Comparison of ENCODE assay signal across 8 cellular contexts in the genomic region with DNA sequence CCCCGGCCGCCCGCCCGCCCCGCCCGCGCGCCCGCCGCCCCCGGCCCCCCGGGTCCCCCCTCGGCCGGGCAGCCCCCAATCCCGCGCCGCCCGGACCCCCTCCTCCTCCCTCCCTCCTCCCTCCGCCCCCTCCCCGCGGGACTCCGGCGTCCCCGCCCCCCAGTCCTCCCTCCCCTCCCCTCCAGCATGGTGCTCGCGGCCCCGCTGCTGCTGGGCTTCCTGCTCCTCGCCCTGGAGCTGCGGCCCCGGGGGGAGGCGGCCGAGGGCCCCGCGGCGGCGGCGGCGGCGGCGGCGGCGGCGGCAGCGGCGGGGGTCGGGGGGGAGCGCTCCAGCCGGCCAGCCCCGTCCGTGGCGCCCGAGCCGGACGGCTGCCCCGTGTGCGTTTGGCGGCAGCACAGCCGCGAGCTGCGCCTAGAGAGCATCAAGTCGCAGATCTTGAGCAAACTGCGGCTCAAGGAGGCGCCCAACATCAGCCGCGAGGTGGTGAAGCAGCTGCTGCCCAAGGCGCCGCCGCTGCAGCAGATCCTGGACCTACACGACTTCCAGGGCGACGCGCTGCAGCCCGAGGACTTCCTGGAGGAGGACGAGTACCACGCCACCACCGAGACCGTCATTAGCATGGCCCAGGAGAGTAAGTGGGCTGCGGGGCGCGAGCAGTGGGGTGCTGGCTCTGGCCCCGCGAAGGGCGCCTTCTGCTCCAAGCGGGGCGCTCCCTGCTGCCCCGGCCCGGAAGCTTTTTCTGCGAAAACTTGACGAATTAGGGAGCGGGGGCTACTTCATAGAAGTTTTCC. TPM values are rescaled to one million over a fixed set of nuclear protein-coding genes. Genes with fewer than 3 reads are reported as not detected.
DNase-seq lines count a peak whose midpoint lies in the region; ATAC-seq and TF ChIP-seq lines count a peak whose summit lies in the region.

No MANE protein-coding gene starts in this region.

- no peaks in the 10 kb centered on the region for H3K27me3 Mint-ChIP-seq in chondrocyte (ENCODE audit: low read depth)

- H3K4me1 ChIP-seq in left lung, result peaks cover 4 to 24% of the 10 kb centered on the region in 2 donors

- intact Hi-C loops in left lung (cut with DNase I), result loop anchor here in 1 of 2 donors (5.0 to 10.0 kb wide), 2 partner anchors 61 to 194 kb away; no protein-coding TSS in a partner anchor

- H3K36me3 Mint-ChIP-seq in chondrocyte (ENCODE audit: low read depth), result no peaks in the 10 kb centered on the region

- H3K4me3 Mint-ChIP-seq in chondrocyte (ENCODE audit: unreplicated experiment), result peak overlapping the region; percentile 89

- peak overlapping the region; percentile 76 for H3K27ac Mint-ChIP-seq in chondrocyte (ENCODE audit: unreplicated experiment)

- peaks cover 14% of the 10 kb centered on the region for H3K36me3 ChIP-seq in WERI-Rb-1
- H3K36me3 ChIP-seq in left lung, result peaks cover 0 to under 1% of the 10 kb centered on the region in 2 donors

- H3K9me3 Mint-ChIP-seq in chondrocyte (ENCODE audit: low read depth), result no peaks in the 10 kb centered on the region

- H3K4me3 ChIP-seq in WERI-Rb-1 (ENCODE audit: low read depth, low read length) (peak overlapping the region; percentile 79), left lung (peak overlapping the region; percentile 50 to 65)

- no peaks in the 10 kb centered on the region for H3K9me3 ChIP-seq in WERI-Rb-1 (ENCODE audit: severe bottlenecking)
- no peaks in the 10 kb centered on the region for H3K9me3 ChIP-seq in left lung

- peak; percentile 57 for DNase-seq in GDM1 (lab: John Stamatoyannopoulos, UW)
- DNase-seq in WERI-Rb-1, result peak; percentile 69
- no peak for DNase-seq in chondrocyte (ENCODE audit: low spot score)
- DNase-seq in left lung, result peak; percentile 70 to 88
- peak in 2 of 3 donors; percentile 29 to 47 for DNase-seq in stimulated activated CD4-positive, alpha-beta T cell treated with anti-CD3 and anti-CD28 coated beads, TNF-alpha, amount 100 ng/mL, for 1 hour (ENCODE audit: low read depth in 3 of 3, low spot score in 1 of 3)
- DNase-seq in DMS79 treated with DMSO at 0.1 percent for 48 hours (lab: John Stamatoyannopoulos, UW), result no peak

- H3K27me3 ChIP-seq in WERI-Rb-1 (ENCODE audit: insufficient read depth, low read depth, severe bottlenecking), result no peaks in the 10 kb centered on the region
- peaks cover 0 to 29% of the 10 kb centered on the region in 2 donors for H3K27me3 ChIP-seq in left lung

- TF ChIP-seq CTCF in LNCAP (IDR thresholded peaks at IDR 0.05) (peak; percentile 23; the same call in 1 of the 2 replicates), WERI-Rb-1 (IDR thresholded peaks at IDR 0.05; ENCODE audit: low read depth, low read length) (peak; percentile 21; the same call in 1 of the 2 replicates), chondrocyte (IDR thresholded peaks at IDR 0.05) (peak; percentile 44), left lung (IDR thresholded peaks at IDR 0.05) (no peak)

- peaks cover 36% of the 10 kb centered on the region for H3K4me1 Mint-ChIP-seq in chondrocyte (ENCODE audit: low read depth)

- peak; percentile 46 for ATAC-seq in GM21723 (IDR thresholded peaks at IDR 0.05; ENCODE audit: unreplicated experiment)
- ATAC-seq in left lung, result peak; percentile 58

- H3K27ac ChIP-seq in WERI-Rb-1 (peak overlapping the region; percentile 66), left lung (peak overlapping the region; percentile 60 to 73)

RNA-seq across cellular contexts. Expression of gene GDF11, which starts 0.4 kb away (rescaled TPM):
- total RNA-seq in chondrocyte (17.8 to 19.1 TPM (median 18.3 TPM) in 3 replicates), left lung (10 to 100 TPM in 1 of 2 donors, 1 to 10 TPM in 1; 7.6 to 10.0 TPM)

RNA-seq across cellular contexts. Expression of gene CD63, which starts 14.5 kb away (rescaled TPM):
- total RNA-seq in chondrocyte, result 1,244 to 1,365 TPM (median 1,317 TPM) in 3 replicates
- total RNA-seq in left lung, result 1,000 to 10,000 TPM; 1,639 to 1,766 TPM

RNA-seq across cellular contexts. Expression of gene RDH5, which starts 23.1 kb away (rescaled TPM):
- 2.3 to 3.7 TPM (median 3.2 TPM) in 3 replicates for total RNA-seq in chondrocyte
- total RNA-seq in left lung, result 1 to 10 TPM; 4.3 to 5.8 TPM

RNA-seq across cellular contexts. Expression of gene BLOC1S1, which starts 27.5 kb away (rescaled TPM):
- total RNA-seq in chondrocyte (67.3 to 78.4 TPM (median 77.2 TPM) in 3 replicates), left lung (100 to 1,000 TPM; 114 to 123 TPM)

RNA-seq across cellular contexts. Expression of gene ITGA7, which starts 35.6 kb away (rescaled TPM):
- total RNA-seq in chondrocyte (5.6 to 32.4 TPM (median 31.6 TPM) in 3 replicates), left lung (10 to 100 TPM; 22.4 to 62.4 TPM)

Comparison
In these comparisons a context has a peak if more than half of its experiments do, and no peak if none do; other contexts are left out.
1. DNase-seq: peak in GDM1 (single experiment), WERI-Rb-1 (single experiment), left lung (2 of 2) and stimulated activated CD4-positive, alpha-beta T cell treated with anti-CD3 and anti-CD28 coated beads, TNF-alpha, amount 100 ng/mL, for 1 hour (2 of 3); none in chondrocyte (single experiment) and DMS79 treated with DMSO at 0.1 percent for 48 hours (single experiment).
2. CTCF ChIP-seq: peak in LNCAP (single experiment), WERI-Rb-1 (single experiment) and chondrocyte (single experiment); none in left lung (0 of 2).